Comparison of ENCODE assay signal across 14 cellular contexts in the genomic region with DNA sequence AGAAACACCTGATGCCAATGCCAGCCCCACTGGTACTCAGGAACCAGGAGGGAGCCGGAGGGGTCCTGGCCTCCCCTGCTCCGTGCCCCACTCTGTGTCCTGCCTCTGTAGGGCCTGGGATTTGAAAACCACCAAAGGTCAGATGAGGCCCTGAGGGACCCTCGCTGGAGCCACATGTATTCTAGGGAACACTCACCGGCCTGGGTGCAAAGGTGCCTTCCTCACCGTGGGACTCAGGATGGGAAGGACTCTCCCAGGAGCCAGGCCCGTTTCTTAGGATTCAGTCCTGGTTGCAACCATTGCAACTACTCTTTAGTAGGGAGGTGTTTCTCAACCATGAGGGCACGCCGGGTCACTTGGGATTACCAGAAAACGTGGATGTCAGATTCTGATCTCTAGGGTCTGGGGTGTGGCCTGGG.
DNase-seq lines count a peak whose midpoint lies in the region; ATAC-seq and TF ChIP-seq lines count a peak whose summit lies in the region.
"Had no signal": no experiment of that assay in that cellular context is flagged by ENCODE, and none has a peak within 500 bp of the region (broad histone marks: within the 10 kb centered on the region; RNA-seq: fewer than 3 reads in every experiment).

No MANE protein-coding gene starts in this region.

- ATAC-seq in stimulated activated naive CD8-positive, alpha-beta T cell treated with anti-CD3 and anti-CD28 coated beads, Interleukin-15, amount 100 ng/mL, for 72 hours = no peak
- ATAC-seq in stimulated activated naive CD8-positive, alpha-beta T cell treated with anti-CD3 and anti-CD28 coated beads, Interleukin-15, Interleukin-2, amounts not matched to agents 100 U/mL and 50 U/mL, for 24 hours = no peak
- ATAC-seq in psoas muscle (no peak), HG03095 (IDR thresholded peaks at IDR 0.05; ENCODE audit: unreplicated experiment) (no peak), HG03159 (IDR thresholded peaks at IDR 0.05; ENCODE audit: unreplicated experiment) (no peak), GM21423 (IDR thresholded peaks at IDR 0.05; ENCODE audit: unreplicated experiment) (no peak)

- DNase-seq in stimulated activated naive CD8-positive, alpha-beta T cell treated with anti-CD3 and anti-CD28 coated beads, Interleukin-15, amount 100 ng/mL, for 72 hours = no peak
- DNase-seq in stimulated activated naive CD8-positive, alpha-beta T cell treated with anti-CD3 and anti-CD28 coated beads, Interleukin-15, Interleukin-2, amounts not matched to agents 100 U/mL and 50 U/mL, for 24 hours = no peak
- no peak for DNase-seq in esophagus muscularis mucosa (ENCODE audit: extremely low spot score)
- DNase-seq in psoas muscle = no peak
- DNase-seq in vagina (ENCODE audit: extremely low spot score in 2 of 2) = peak in 1 of 2 donors; percentile 74
- DNase-seq: activated CD4-positive, alpha-beta memory T cell treated with anti-CD3 and anti-CD28 coated beads, Interleukin-2, amount 10 ng/mL, durations not matched to agents 7 days and 5 days; activated effector memory CD4-positive, alpha-beta T cell treated with anti-CD3 and anti-CD28 coated beads, Interleukin-2, amount 50 U/mL, for 16 hours; foreskin melanocyte; NCI-H1436 had no signal

- 96% methylated on average over 9 of the region's 9 CpGs for WGBS in esophagus muscularis mucosa
- WGBS in psoas muscle, 3 donors = 73 to 84% (median 76%) methylated on average over 9 of the region's 9 CpGs

- no peaks in the 10 kb centered on the region for H3K27me3 ChIP-seq in esophagus muscularis mucosa
- no peaks in the 10 kb centered on the region for H3K27me3 ChIP-seq in psoas muscle (ENCODE audit: insufficient read depth in 3 of 3, low read length in 2 of 3)
- H3K27me3 ChIP-seq in vagina = no peaks in the 10 kb centered on the region

- peak overlapping the region in 1 of 2 donors; percentile 62 for H3K4me3 Mint-ChIP-seq in stimulated activated naive CD8-positive, alpha-beta T cell treated with anti-CD3 and anti-CD28 coated beads, Interleukin-15, amount 100 ng/mL, for 72 hours
- H3K4me3 Mint-ChIP-seq: activated CD4-positive, alpha-beta memory T cell treated with anti-CD3 and anti-CD28 coated beads, Interleukin-2, amount 10 ng/mL, durations not matched to agents 7 days and 5 days; type B pancreatic cell had no signal

- peaks cover 46% of the 10 kb centered on the region for H3K4me1 Mint-ChIP-seq in stimulated activated naive CD8-positive, alpha-beta T cell treated with anti-CD3 and anti-CD28 coated beads, Interleukin-15, amount 100 ng/mL, for 72 hours

- intact Hi-C loops in esophagus muscularis mucosa (cut with DNase I) (loop anchor here (5.0 to 10.0 kb wide), 2 partner anchors 87 to 291 kb away; a partner anchor contains a TSS), psoas muscle (cut with DNase I) (loop anchor here in 1 of 2 donors (10.0 kb wide), 1 partner anchor 281 kb away; no protein-coding TSS in a partner anchor), vagina (cut with DNase I) (loop anchor here (10.0 kb wide), 2 partner anchors 89 to 151 kb away; a partner anchor contains a TSS)

- no peak for TF ChIP-seq CTCF in esophagus muscularis mucosa (IDR thresholded peaks at IDR 0.05)
- TF ChIP-seq CTCF in psoas muscle (IDR thresholded peaks at IDR 0.05) = no peak
- TF ChIP-seq CTCF in vagina (IDR thresholded peaks at IDR 0.05) = no peak

- peaks cover 38 to 53% (median 52%) of the 10 kb centered on the region in 4 donors for H3K4me1 ChIP-seq in esophagus muscularis mucosa
- H3K4me1 ChIP-seq in psoas muscle = peaks cover 52% of the 10 kb centered on the region
- peaks cover 55% of the 10 kb centered on the region for H3K4me1 ChIP-seq in vagina

- H3K4me3 ChIP-seq in esophagus muscularis mucosa (no peak overlapping the region), psoas muscle (no peak overlapping the region), vagina (no peak overlapping the region)
- H3K4me3 ChIP-seq: SK-N-MC had no signal

- peaks cover 5 to 14% (median 7%) of the 10 kb centered on the region in 4 donors for H3K36me3 ChIP-seq in esophagus muscularis mucosa
- H3K36me3 ChIP-seq in psoas muscle (ENCODE audit: insufficient read depth in 1 of 2, low read depth in 1 of 2) = peaks cover 0 to 2% of the 10 kb centered on the region in 2 donors
- H3K36me3 ChIP-seq in vagina = peaks cover 0 to 7% of the 10 kb centered on the region in 2 donors

- H3K27me3 Mint-ChIP-seq in stimulated activated naive CD8-positive, alpha-beta T cell treated with anti-CD3 and anti-CD28 coated beads, Interleukin-15, amount 100 ng/mL, for 72 hours = no peaks in the 10 kb centered on the region
- H3K27me3 Mint-ChIP-seq: activated CD4-positive, alpha-beta memory T cell treated with anti-CD3 and anti-CD28 coated beads, Interleukin-2, amount 10 ng/mL, durations not matched to agents 7 days and 5 days; type B pancreatic cell had no signal

- no peaks in the 10 kb centered on the region for H3K9me3 Mint-ChIP-seq in stimulated activated naive CD8-positive, alpha-beta T cell treated with anti-CD3 and anti-CD28 coated beads, Interleukin-15, amount 100 ng/mL, for 72 hours
- H3K9me3 Mint-ChIP-seq: activated CD4-positive, alpha-beta memory T cell treated with anti-CD3 and anti-CD28 coated beads, Interleukin-2, amount 10 ng/mL, durations not matched to agents 7 days and 5 days; type B pancreatic cell had no signal

- TF ChIP-seq POLR2A in esophagus muscularis mucosa (IDR thresholded peaks at IDR 0.05; ENCODE audit: low read depth) (no peak), vagina (IDR thresholded peaks at IDR 0.05) (no peak)

- H3K9me3 ChIP-seq in esophagus muscularis mucosa (no peaks in the 10 kb centered on the region), psoas muscle (no peaks in the 10 kb centered on the region), vagina (no peaks in the 10 kb centered on the region)

- peak overlapping the region; percentile 83 to 85 for H3K27ac Mint-ChIP-seq in stimulated activated naive CD8-positive, alpha-beta T cell treated with anti-CD3 and anti-CD28 coated beads, Interleukin-15, amount 100 ng/mL, for 72 hours
- H3K27ac Mint-ChIP-seq: activated CD4-positive, alpha-beta memory T cell treated with anti-CD3 and anti-CD28 coated beads, Interleukin-2, amount 10 ng/mL, durations not matched to agents 7 days and 5 days; type B pancreatic cell had no signal

- H3K27ac ChIP-seq in esophagus muscularis mucosa (replicated peaks in 1 of 4) = peak overlapping the region in 3 of 4 donors; percentile 61 to 79 (median 68)
- H3K27ac ChIP-seq in psoas muscle = peak overlapping the region; percentile 87
- H3K27ac ChIP-seq in vagina = peak overlapping the region; percentile 85
- H3K27ac ChIP-seq: SK-N-MC had no signal

- TF ChIP-seq EP300 in esophagus muscularis mucosa (IDR thresholded peaks at IDR 0.05) = no peak
